ENCODE assay signal across 8 cellular contexts in genomic region chr11:108593910-108594434, GRCh38.
DNase-seq lines count a peak whose midpoint lies in the region; ATAC-seq and TF ChIP-seq lines count a peak whose summit lies in the region.

No MANE protein-coding gene starts in this region.

- no peak for ATAC-seq in HG03457 (IDR thresholded peaks at IDR 0.05; ENCODE audit: unreplicated experiment)

- H3K36me3 ChIP-seq in SK-N-MC (ENCODE audit: insufficient read depth, low read length) = no peaks in the 10 kb centered on the region

- TF ChIP-seq CTCF in fibroblast of pulmonary artery (IDR thresholded peaks at IDR 0.05; ENCODE audit: low read length, missing control alignments) (no peak), retinal pigment epithelial cell (conservative IDR thresholded peaks at IDR 0.05; ENCODE audit: low read depth, low read length) (no peak)

- no peak overlapping the region for H3K27ac ChIP-seq in SK-N-MC

- no peak for DNase-seq in SK-N-MC (ENCODE audit: low read depth, low spot score)
- no peak for DNase-seq in fibroblast of pulmonary artery (ENCODE audit: low read depth)
- DNase-seq in retinal pigment epithelial cell (ENCODE audit: low read depth) = no peak
- DNase-seq in NOMO-1 treated with dmso at 0.1 percent for 144 hours (lab: John Stamatoyannopoulos, UW; ENCODE audit: unreplicated experiment) = no peak
- no peak for DNase-seq in GF-D8 (lab: John Stamatoyannopoulos, UW)
- DNase-seq in NOMO-1 treated with DMSO at 0.1 percent for 48 hours (lab: John Stamatoyannopoulos, UW; ENCODE audit: unreplicated experiment) = no peak

- H3K9ac ChIP-seq in SK-N-MC (ENCODE audit: insufficient read length) = no peak overlapping the region

- peak overlapping the region; percentile 79; the same call in 1 of the 2 replicates for H3K4me3 ChIP-seq in GM08714 (ENCODE audit: low read length)
- peak overlapping the region; percentile 89 for H3K4me3 ChIP-seq in SK-N-MC
- peak overlapping the region; percentile 60 for H3K4me3 ChIP-seq in fibroblast of pulmonary artery (replicated peaks; ENCODE audit: low read depth, low read length)
- peak overlapping the region; percentile 69 for H3K4me3 ChIP-seq in retinal pigment epithelial cell (ENCODE audit: low read length)

- no peaks in the 10 kb centered on the region for H3K9me3 ChIP-seq in SK-N-MC (ENCODE audit: low read depth, low read length)
